26 cellular contexts compared by ENCODE assay signal in the genomic region with DNA sequence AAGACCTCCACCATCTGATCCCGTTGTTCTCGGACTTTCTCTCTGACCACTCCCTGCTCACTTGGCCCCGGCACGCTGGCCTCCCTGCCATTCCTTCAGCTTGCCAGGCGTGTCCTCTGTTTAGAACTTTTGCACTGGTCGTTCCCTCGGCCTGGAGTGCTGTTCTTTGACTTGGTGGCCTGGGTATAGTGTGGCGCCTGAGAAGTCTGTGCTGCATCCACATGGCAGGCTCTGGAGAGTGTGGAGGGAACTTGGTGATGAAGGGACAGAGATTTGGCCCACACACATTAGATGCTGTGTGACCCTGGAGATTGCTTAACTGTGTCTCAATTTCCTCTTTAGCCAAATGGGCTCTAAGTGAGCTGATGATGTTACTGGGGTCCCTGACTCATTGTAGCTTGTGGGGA. TPM values are rescaled to one million over a fixed set of nuclear protein-coding genes. Genes with fewer than 3 reads are reported as not detected.
DNase-seq lines count a peak whose midpoint lies in the region; ATAC-seq and TF ChIP-seq lines count a peak whose summit lies in the region.
"Had no signal": no experiment of that assay in that cellular context is flagged by ENCODE, and none has a peak within 500 bp of the region (broad histone marks: within the 10 kb centered on the region; RNA-seq: fewer than 3 reads in every experiment).

No MANE protein-coding gene starts in this region.

- TF ChIP-seq CTCF in Calu3 (IDR thresholded peaks at IDR 0.05; ENCODE audit: unreplicated experiment) = no peak
- no peak for TF ChIP-seq CTCF in NB4 (IDR thresholded peaks at IDR 0.05; ENCODE audit: low read depth, low read length)
- TF ChIP-seq CTCF in gastroesophageal sphincter (IDR thresholded peaks at IDR 0.05) = no peak
- TF ChIP-seq CTCF in osteoblast (IDR thresholded peaks at IDR 0.05; ENCODE audit: extremely low read depth, low read depth, low read length) = no peak

- WGBS in gastroesophageal sphincter (ENCODE audit: low coverage in 1 of 2), 2 donors = 75 to 83% methylated on average over 5 to 7 of the region's 8 CpGs

- H3K9me3 Mint-ChIP-seq in Calu3 (ENCODE audit: low read depth, unreplicated experiment) = no peaks in the 10 kb centered on the region
- H3K9me3 Mint-ChIP-seq: activated CD4-positive, alpha-beta memory T cell treated with anti-CD3 and anti-CD28 coated beads, Interleukin-2, amount 10 ng/mL, durations not matched to agents 7 days and 5 days; memory B cell; naive B cell; stimulated activated naive CD8-positive, alpha-beta T cell treated with anti-CD3 and anti-CD28 coated beads, Interleukin-15, Interleukin-2, amounts not matched to agents 100 ng/mL and 50 ng/mL, for 24 hours had no signal

- no peaks in the 10 kb centered on the region for H3K79me2 ChIP-seq in osteoblast (ENCODE audit: insufficient read depth, low read length)

- no TSS peak for BruUV-seq in Calu3 (replicated peaks; lab: Mats Ljungman, UMichigan)

- no peak overlapping the region for H3K4me2 ChIP-seq in osteoblast (ENCODE audit: insufficient read depth, low read length)

- H4K20me1 ChIP-seq in osteoblast (ENCODE audit: insufficient read depth, low read length) = no peaks in the 10 kb centered on the region

- no peak for TF ChIP-seq POLR2A in NB4 (IDR thresholded peaks at IDR 0.05; ENCODE audit: extremely low read depth, insufficient read length)
- TF ChIP-seq POLR2A in gastroesophageal sphincter (IDR thresholded peaks at IDR 0.05) = no peak

- ATAC-seq in gastroesophageal sphincter (peak; percentile 60), left lobe of liver (no peak)

- CTCF ChIA-PET in Calu3 (lab: Charles Lee) = no interaction called here

- H3K27ac ChIP-seq in gastroesophageal sphincter = no peak overlapping the region
- H3K27ac ChIP-seq in osteoblast (ENCODE audit: low read depth, low read length) = no peak overlapping the region
- H3K27ac ChIP-seq: epithelial cell of prostate, SJSA1, transverse colon had no signal

- H3K4me3 Mint-ChIP-seq in Calu3 (ENCODE audit: low read depth, unreplicated experiment) = no peak overlapping the region
- H3K4me3 Mint-ChIP-seq: activated CD4-positive, alpha-beta memory T cell treated with anti-CD3 and anti-CD28 coated beads, Interleukin-2, amount 10 ng/mL, durations not matched to agents 7 days and 5 days; memory B cell; naive B cell; stimulated activated naive CD8-positive, alpha-beta T cell treated with anti-CD3 and anti-CD28 coated beads, Interleukin-15, Interleukin-2, amounts not matched to agents 100 ng/mL and 50 ng/mL, for 24 hours had no signal

- peak overlapping the region; percentile 1 for H3K27ac Mint-ChIP-seq in Calu3 (ENCODE audit: unreplicated experiment)
- H3K27ac Mint-ChIP-seq: activated CD4-positive, alpha-beta memory T cell treated with anti-CD3 and anti-CD28 coated beads, Interleukin-2, amount 10 ng/mL, durations not matched to agents 7 days and 5 days; stimulated activated naive CD8-positive, alpha-beta T cell treated with anti-CD3 and anti-CD28 coated beads, Interleukin-15, Interleukin-2, amounts not matched to agents 100 ng/mL and 50 ng/mL, for 24 hours had no signal

- no peak for TF ChIP-seq EP300 in gastroesophageal sphincter (IDR thresholded peaks at IDR 0.05)

- H3K36me3 Mint-ChIP-seq in Calu3 (ENCODE audit: insufficient read depth, unreplicated experiment) = peaks cover 7% of the 10 kb centered on the region
- H3K36me3 Mint-ChIP-seq: memory B cell, naive B cell had no signal

- no peaks in the 10 kb centered on the region for H3K36me3 ChIP-seq in gastroesophageal sphincter
- H3K36me3 ChIP-seq in osteoblast (ENCODE audit: insufficient read depth, low read length) = no peaks in the 10 kb centered on the region
- H3K36me3 ChIP-seq: SJSA1, transverse colon had no signal

- H3K9me3 ChIP-seq in gastroesophageal sphincter (peaks cover 0 to 12% (median 0%) of the 10 kb centered on the region in 3 donors), osteoblast (ENCODE audit: low read depth, low read length) (peaks cover 4% of the 10 kb centered on the region)
- H3K9me3 ChIP-seq: SJSA1, transverse colon had no signal

- peaks cover 0 to 7% (median 0%) of the 10 kb centered on the region in 3 donors for H3K4me1 ChIP-seq in gastroesophageal sphincter
- peaks cover 12% of the 10 kb centered on the region for H3K4me1 ChIP-seq in osteoblast (ENCODE audit: insufficient read depth, low read length)
- H3K4me1 ChIP-seq: transverse colon had no signal

- intact Hi-C loops in Calu3 (cut with micrococcal nuclease; ENCODE audit: unreplicated experiment) = no loop called here

- peak overlapping the region; percentile 30 for H2AFZ ChIP-seq in osteoblast (ENCODE audit: low read length)

- peaks cover 2% of the 10 kb centered on the region for H3K27me3 ChIP-seq in gastroesophageal sphincter
- no peaks in the 10 kb centered on the region for H3K27me3 ChIP-seq in osteoblast (ENCODE audit: insufficient read depth, low read length)
- H3K27me3 ChIP-seq: SJSA1 had no signal

- no peak for DNase-seq in Calu3
- peak; percentile 79 for DNase-seq in NB4 (ENCODE audit: low read depth)
- DNase-seq in osteoblast (ENCODE audit: insufficient read length, low spot score, missing footprints) = no peak
- DNase-seq in COLO829 (ENCODE audit: low spot score) = no peak
- no peak for DNase-seq in left lobe of liver (ENCODE audit: low spot score)
- no peak for DNase-seq in EL
- no peak for DNase-seq in epidermal melanocyte (ENCODE audit: insufficient read length, low spot score)
- DNase-seq: activated CD4-positive, alpha-beta memory T cell treated with anti-CD3 and anti-CD28 coated beads, Interleukin-2, amount 10 ng/mL, durations not matched to agents 7 days and 5 days; activated naive CD4-positive, alpha-beta T cell treated with Interleukin-2 at 50 U/mL for 16 hours; activated T-cell treated with anti-CD3 and anti-CD28 coated beads for 4 hours; caudate nucleus; foreskin melanocyte; hypothalamus; naive B cell; NCI-H1436; NCI-H524 treated with DMSO at 0.1 percent for 48 hours; OCI-M1; small intestine; stimulated activated CD4-positive, alpha-beta T cell treated with anti-CD3 and anti-CD28 coated beads, Interleukin-2, amount 100 ng/mL, for 48 hours; T-helper 9 cell; transverse colon had no signal

- no peaks in the 10 kb centered on the region for H3K27me3 Mint-ChIP-seq in Calu3 (ENCODE audit: unreplicated experiment)

- no peak overlapping the region for H3K4me3 ChIP-seq in NB4 (ENCODE audit: low read depth, low read length)
- no peak overlapping the region for H3K4me3 ChIP-seq in gastroesophageal sphincter
- H3K4me3 ChIP-seq in osteoblast (ENCODE audit: insufficient read depth, low read length) = no peak overlapping the region
- H3K4me3 ChIP-seq: SJSA1, transverse colon had no signal

- peaks cover 20% of the 10 kb centered on the region for H3K4me1 Mint-ChIP-seq in Calu3 (ENCODE audit: low read depth, unreplicated experiment)
- H3K4me1 Mint-ChIP-seq: activated CD4-positive, alpha-beta memory T cell treated with anti-CD3 and anti-CD28 coated beads, Interleukin-2, amount 10 ng/mL, durations not matched to agents 7 days and 5 days; memory B cell had no signal

RNA-seq across cellular contexts. Expression of a gene that starts 13.0 kb away (rescaled TPM):
- total RNA-seq in Calu3 (2022) = 261 and 311 TPM in 2 replicates
- 100 to 1,000 TPM; 163 to 385 (median 188) TPM for total RNA-seq in gastroesophageal sphincter
- total RNA-seq in osteoblast = 78.2 and 137 TPM in 2 replicates
- total RNA-seq in left lobe of liver = 193 TPM
